ENCODE assay signal across 23 cellular contexts in the genomic region with DNA sequence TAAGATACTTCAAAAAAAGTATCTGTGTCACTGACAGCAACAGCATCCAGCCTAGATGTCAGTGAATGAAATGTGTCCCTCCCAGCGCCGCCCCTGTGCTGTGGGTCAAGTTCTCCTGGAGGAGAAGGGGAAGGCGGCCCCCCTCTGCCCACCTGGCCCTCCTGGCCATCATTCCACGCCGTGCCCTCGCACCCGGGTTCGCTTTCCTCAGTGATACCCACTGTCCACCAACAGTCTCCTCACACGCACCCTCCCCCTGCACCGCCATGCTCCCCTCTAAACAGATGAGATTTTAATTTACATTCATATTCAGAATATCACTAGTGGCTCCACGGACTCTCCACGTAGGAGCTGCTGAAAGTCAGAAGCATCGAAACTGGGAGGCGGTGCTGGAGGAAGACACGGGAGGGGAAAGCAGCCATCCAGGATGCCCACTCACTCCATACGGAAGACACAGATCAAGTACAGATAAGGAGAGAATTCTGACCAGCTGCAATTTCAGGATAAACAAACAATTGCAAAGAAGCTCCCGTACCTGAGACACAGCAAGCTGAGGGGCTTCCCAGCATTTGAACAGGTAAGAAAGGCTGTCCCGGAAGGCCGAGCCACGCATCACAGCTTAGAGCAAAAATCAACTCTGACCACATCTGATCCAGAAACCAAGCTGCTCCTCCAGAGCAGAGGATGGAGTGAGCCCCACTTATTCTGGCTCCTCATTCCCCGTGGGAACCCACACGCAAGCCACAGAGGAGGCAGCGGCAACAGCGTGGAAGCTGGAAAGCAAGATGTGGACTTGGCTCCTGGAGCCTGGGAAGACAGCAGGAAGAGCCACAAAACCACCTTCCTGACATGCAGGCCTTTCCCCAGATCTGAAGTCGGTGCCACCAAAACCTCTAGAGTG. TPM values are rescaled to one million over a fixed set of nuclear protein-coding genes. Genes with fewer than 3 reads are reported as not detected.
DNase-seq lines count a peak whose midpoint lies in the region; ATAC-seq, FAIRE-seq and TF ChIP-seq lines count a peak whose summit lies in the region.
"Had no signal": no experiment of that assay in that cellular context is flagged by ENCODE, and none has a peak within 500 bp of the region (broad histone marks: within the 10 kb centered on the region; RNA-seq: fewer than 3 reads in every experiment).

No MANE protein-coding gene starts in this region.

- DNase-seq in HTR-8/SVneo (ENCODE audit: insufficient read length, low spot score) (no peak), endodermal cell (peak; percentile 23), mesenteric fat pad (ENCODE audit: low spot score) (peak; percentile 84), erythroblast (lab: John Stamatoyannopoulos, UW) (no peak)
- DNase-seq in stimulated activated CD4-positive, alpha-beta T cell treated with anti-CD3 and anti-CD28 coated beads, Interleukin-2, amount 100 ng/mL, for 48 hours: no peak
- DNase-seq: BE2C; CD4-positive, alpha-beta T cell; COR-L47; DMS79; GM23248; Kasumi-1; MG63; NCI-H1417; NCI-H1694 treated with DMSO at 0.1 percent for 48 hours; NCI-H2081 treated with DMSO at 0.1 percent for 48 hours; NCI-H2171 treated with DMSO at 0.1 percent for 48 hours; NCI-H524 treated with DMSO at 0.1 percent for 48 hours; NCI-H82; Right ventricle myocardium superior had no signal

- H3K36me3 Mint-ChIP-seq in endodermal cell (ENCODE audit: low read depth): peaks cover 24% of the 10 kb centered on the region

- peaks cover 10% of the 10 kb centered on the region for H3K4me1 ChIP-seq in endodermal cell (ENCODE audit: control insufficient read depth, insufficient read depth, low read length)
- peaks cover 10 to 57% (median 48%) of the 10 kb centered on the region in 5 donors for H3K4me1 ChIP-seq in subcutaneous abdominal adipose tissue (ENCODE audit: control insufficient read depth in 5 of 5, insufficient read depth in 5 of 5, low read length in 5 of 5)
- H3K4me1 ChIP-seq: BE2C, HAP-1 had no signal

- no peak for ATAC-seq in GM19467 (IDR thresholded peaks at IDR 0.05; ENCODE audit: unreplicated experiment)

- no peak for TF ChIP-seq POLR2A in erythroblast (IDR thresholded peaks at IDR 0.05; ENCODE audit: low read length)

- H3K36me3 ChIP-seq in endodermal cell (ENCODE audit: control insufficient read depth, insufficient read depth, low read length) (peaks cover 40% of the 10 kb centered on the region), subcutaneous abdominal adipose tissue (ENCODE audit: control insufficient read depth in 5 of 5, insufficient read depth in 5 of 5, low read length in 5 of 5) (peaks cover 0 to 23% (median 18%) of the 10 kb centered on the region in 5 donors)
- H3K36me3 ChIP-seq: BE2C, HAP-1 had no signal

- WGBS in endodermal cell (ENCODE audit: insufficient coverage in 1 of 2, insufficient read length in 1 of 2), 2 experiments: 90 to 93% methylated on average over 13 to 25 of the region's 25 CpGs

- H3K27ac ChIP-seq in endodermal cell (ENCODE audit: low read depth, low read length) (no peak overlapping the region), subcutaneous abdominal adipose tissue (ENCODE audit: low read depth, low read length) (peak overlapping the region; percentile 33)
- H3K27ac ChIP-seq: GM23248 had no signal

- H3K4me1 Mint-ChIP-seq in endodermal cell: peaks cover 21% of the 10 kb centered on the region

- H3K9me3 ChIP-seq in endodermal cell (ENCODE audit: control insufficient read depth, low read length) (no peaks in the 10 kb centered on the region), subcutaneous abdominal adipose tissue (ENCODE audit: control insufficient read depth in 5 of 5, low read length in 5 of 5) (no peaks in the 10 kb centered on the region)
- H3K9me3 ChIP-seq: BE2C, HAP-1, MG63 had no signal

- H3K4me3 ChIP-seq in endodermal cell (ENCODE audit: low read length) (no peak overlapping the region), subcutaneous abdominal adipose tissue (ENCODE audit: low read depth in 1 of 5, low read length in 5 of 5) (no peak overlapping the region)
- H3K4me3 ChIP-seq: GM23248, HAP-1, MG63 had no signal

- peak; percentile 72 for FAIRE-seq in HTR-8/SVneo (lab: Jason Lieb, UNC)

- H3K9me3 Mint-ChIP-seq in endodermal cell: no peaks in the 10 kb centered on the region

- peak overlapping the region; percentile 27 for H3K27ac Mint-ChIP-seq in endodermal cell
- H3K27ac Mint-ChIP-seq: CD4-positive, alpha-beta T cell had no signal

- H3K9ac ChIP-seq in endodermal cell (ENCODE audit: extremely low read depth, low read length, poor library complexity, severe bottlenecking): no peak overlapping the region
- H3K9ac ChIP-seq in subcutaneous abdominal adipose tissue (ENCODE audit: low read length in 5 of 5): no peak overlapping the region
- H3K9ac ChIP-seq: GM23248 had no signal

- no peak for TF ChIP-seq CTCF in endodermal cell (conservative IDR thresholded peaks at IDR 0.05)

- H3K4me3 Mint-ChIP-seq in endodermal cell: no peak overlapping the region
- H3K4me3 Mint-ChIP-seq: CD4-positive, alpha-beta T cell had no signal

- H3K27me3 ChIP-seq in endodermal cell (ENCODE audit: control insufficient read depth, insufficient read depth, low read length, poor library complexity, severe bottlenecking) (no peaks in the 10 kb centered on the region), subcutaneous abdominal adipose tissue (ENCODE audit: control insufficient read depth in 5 of 5, insufficient read depth in 4 of 5, low read length in 5 of 5) (no peaks in the 10 kb centered on the region)
- H3K27me3 ChIP-seq: BE2C, MG63 had no signal

- no peaks in the 10 kb centered on the region for H3K27me3 Mint-ChIP-seq in endodermal cell (ENCODE audit: insufficient read depth)
- H3K27me3 Mint-ChIP-seq: CD4-positive, alpha-beta T cell had no signal

RNA-seq across cellular contexts. Expression of a gene that starts 49.7 kb away (rescaled TPM):
- total RNA-seq in endodermal cell: 100 to 1,000 TPM; 212 to 247 TPM
- 106 TPM for polyA plus RNA-seq in endodermal cell (2013, experiment 1 of 2)
- polyA plus RNA-seq in endodermal cell (2013, experiment 2 of 2): 104 TPM
- total RNA-seq in mesenteric fat pad: 228 TPM
- total RNA-seq: OCI-LY7 had no signal

Comparison
In these comparisons a context has a peak if more than half of its experiments do, and no peak if none do; other contexts are left out.
1. DNase-seq: peak in endodermal cell (single experiment) and mesenteric fat pad (single experiment); none in HTR-8/SVneo (single experiment), stimulated activated CD4-positive, alpha-beta T cell treated with anti-CD3 and anti-CD28 coated beads, Interleukin-2, amount 100 ng/mL, for 48 hours (0 of 2) and erythroblast (0 of 2).